1 cellular context compared by ENCODE assay signal in the genomic region with DNA sequence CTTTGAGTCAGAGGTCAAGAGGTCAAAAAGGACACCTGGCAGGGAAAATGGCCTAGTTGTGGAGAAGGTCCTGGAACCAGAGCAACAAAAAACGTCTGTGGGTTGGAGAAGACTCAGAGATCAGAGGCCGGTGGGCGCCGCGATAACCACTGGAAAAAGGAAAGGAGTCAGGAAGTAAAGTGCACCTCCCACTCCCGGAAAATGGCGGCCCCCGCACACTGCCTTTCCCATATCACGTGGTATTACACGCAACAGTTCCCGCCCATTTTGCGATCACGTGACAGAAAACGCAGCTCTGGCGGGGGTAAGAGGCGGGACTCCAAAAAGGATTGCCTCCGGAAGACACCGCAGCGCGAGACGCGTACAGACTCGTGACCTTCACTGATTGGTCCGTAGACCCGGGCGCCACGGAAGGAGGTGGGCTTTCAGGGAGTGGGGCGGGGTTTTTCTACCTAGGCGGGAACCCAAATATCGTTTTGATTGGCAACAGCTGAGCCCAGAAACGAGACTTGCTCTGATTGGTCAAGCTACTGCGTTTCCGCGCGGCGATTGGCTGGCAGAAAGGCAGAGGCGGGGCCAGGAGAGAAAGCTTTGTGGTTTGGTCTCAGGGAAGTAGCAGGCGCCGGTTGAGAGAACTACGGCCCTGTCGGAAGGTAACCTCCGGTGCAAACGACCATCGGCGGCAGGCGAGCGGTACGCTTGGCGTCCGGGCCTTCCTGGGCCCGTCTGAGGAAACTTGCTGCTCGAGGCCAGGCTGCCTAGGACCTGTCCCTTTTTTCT.
TF ChIP-seq lines count a peak whose summit lies in the region.

A gene with protein sequence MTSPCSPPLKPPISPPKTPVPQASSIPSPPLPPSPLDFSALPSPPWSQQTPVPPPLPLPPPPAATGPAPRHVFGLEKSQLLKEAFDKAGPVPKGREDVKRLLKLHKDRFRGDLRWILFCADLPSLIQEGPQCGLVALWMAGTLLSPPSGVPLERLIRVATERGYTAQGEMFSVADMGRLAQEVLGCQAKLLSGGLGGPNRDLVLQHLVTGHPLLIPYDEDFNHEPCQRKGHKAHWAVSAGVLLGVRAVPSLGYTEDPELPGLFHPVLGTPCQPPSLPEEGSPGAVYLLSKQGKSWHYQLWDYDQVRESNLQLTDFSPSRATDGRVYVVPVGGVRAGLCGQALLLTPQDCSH (minus strand): TSS at position 193 of the 780 bp plus-strand sequence. CDS start 674 bp downstream, outside the sequence.

TF ChIP-seq in HepG2, 621 proteins besides CTCF, POLR2A, EP300 and RAD21 (continued from another document and continues in another):
- no peak for TF ChIP-seq ZNF232 (CRISPR knock-in tag; IDR thresholded peaks at IDR 0.05; ENCODE audit: borderline replicate concordance)
- no peak for TF ChIP-seq SKI (IDR thresholded peaks at IDR 0.05; ENCODE audit: partially characterized antibody)
- TF ChIP-seq DRAP1 (CRISPR knock-in tag; IDR thresholded peaks at IDR 0.05), result peak; percentile 76; the same call in 1 of the 2 replicates
- TF ChIP-seq POLR2AphosphoS5 (IDR thresholded peaks at IDR 0.05; ENCODE audit: low read depth, low read length), result peak; percentile 78
- no peak; the same call in 1 of the 2 replicates for TF ChIP-seq ZBTB43 (CRISPR knock-in tag; conservative IDR thresholded peaks at IDR 0.05)
- TF ChIP-seq TEAD3 (CRISPR knock-in tag; optimal IDR thresholded peaks at IDR 0.05; ENCODE audit: borderline replicate concordance), result peak; percentile 41
- TF ChIP-seq PAXIP1 (CRISPR knock-in tag; conservative IDR thresholded peaks at IDR 0.05), result peak; percentile 32; the same call in 1 of the 2 replicates
- no peak for TF ChIP-seq AKAP8 (CRISPR knock-in tag; IDR thresholded peaks at IDR 0.05)
- 0 out of 2 replicates have a peak, but pooled peaks have one; percentile 8 for TF ChIP-seq ZNF816 (CRISPR knock-in tag; IDR thresholded peaks at IDR 0.05; ENCODE audit: borderline replicate concordance)
- TF ChIP-seq XBP1 (CRISPR knock-in tag; IDR thresholded peaks at IDR 0.05), result no peak; the same call in 1 of the 2 replicates
- TF ChIP-seq ZNF773 (CRISPR knock-in tag; IDR thresholded peaks at IDR 0.05; ENCODE audit: borderline replicate concordance), result no peak
- TF ChIP-seq ASH2L (IDR thresholded peaks at IDR 0.05; ENCODE audit: insufficient read length, low read depth, low read length), result peak; percentile 28
- TF ChIP-seq, protein P1, sequence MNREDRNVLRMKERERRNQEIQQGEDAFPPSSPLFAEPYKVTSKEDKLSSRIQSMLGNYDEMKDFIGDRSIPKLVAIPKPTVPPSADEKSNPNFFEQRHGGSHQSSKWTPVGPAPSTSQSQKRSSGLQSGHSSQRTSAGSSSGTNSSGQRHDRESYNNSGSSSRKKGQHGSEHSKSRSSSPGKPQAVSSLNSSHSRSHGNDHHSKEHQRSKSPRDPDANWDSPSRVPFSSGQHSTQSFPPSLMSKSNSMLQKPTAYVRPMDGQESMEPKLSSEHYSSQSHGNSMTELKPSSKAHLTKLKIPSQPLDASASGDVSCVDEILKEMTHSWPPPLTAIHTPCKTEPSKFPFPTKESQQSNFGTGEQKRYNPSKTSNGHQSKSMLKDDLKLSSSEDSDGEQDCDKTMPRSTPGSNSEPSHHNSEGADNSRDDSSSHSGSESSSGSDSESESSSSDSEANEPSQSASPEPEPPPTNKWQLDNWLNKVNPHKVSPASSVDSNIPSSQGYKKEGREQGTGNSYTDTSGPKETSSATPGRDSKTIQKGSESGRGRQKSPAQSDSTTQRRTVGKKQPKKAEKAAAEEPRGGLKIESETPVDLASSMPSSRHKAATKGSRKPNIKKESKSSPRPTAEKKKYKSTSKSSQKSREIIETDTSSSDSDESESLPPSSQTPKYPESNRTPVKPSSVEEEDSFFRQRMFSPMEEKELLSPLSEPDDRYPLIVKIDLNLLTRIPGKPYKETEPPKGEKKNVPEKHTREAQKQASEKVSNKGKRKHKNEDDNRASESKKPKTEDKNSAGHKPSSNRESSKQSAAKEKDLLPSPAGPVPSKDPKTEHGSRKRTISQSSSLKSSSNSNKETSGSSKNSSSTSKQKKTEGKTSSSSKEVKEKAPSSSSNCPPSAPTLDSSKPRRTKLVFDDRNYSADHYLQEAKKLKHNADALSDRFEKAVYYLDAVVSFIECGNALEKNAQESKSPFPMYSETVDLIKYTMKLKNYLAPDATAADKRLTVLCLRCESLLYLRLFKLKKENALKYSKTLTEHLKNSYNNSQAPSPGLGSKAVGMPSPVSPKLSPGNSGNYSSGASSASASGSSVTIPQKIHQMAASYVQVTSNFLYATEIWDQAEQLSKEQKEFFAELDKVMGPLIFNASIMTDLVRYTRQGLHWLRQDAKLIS (CRISPR knock-in tag; IDR thresholded peaks at IDR 0.05), result no peak
- TF ChIP-seq ZNF343 (CRISPR knock-in tag; IDR thresholded peaks at IDR 0.05), result no peak
- TF ChIP-seq ZNF34 (CRISPR knock-in tag; IDR thresholded peaks at IDR 0.05; ENCODE audit: borderline replicate concordance), result peak; percentile 72; the same call in 1 of the 2 replicates
- TF ChIP-seq SPEN (CRISPR knock-in tag; IDR thresholded peaks at IDR 0.05; ENCODE audit: low read depth), result no peak; the same call in none of the 2 replicates
- TF ChIP-seq ZNF792 (CRISPR knock-in tag; IDR thresholded peaks at IDR 0.05), result peak; percentile 75
- TF ChIP-seq, protein P2, sequence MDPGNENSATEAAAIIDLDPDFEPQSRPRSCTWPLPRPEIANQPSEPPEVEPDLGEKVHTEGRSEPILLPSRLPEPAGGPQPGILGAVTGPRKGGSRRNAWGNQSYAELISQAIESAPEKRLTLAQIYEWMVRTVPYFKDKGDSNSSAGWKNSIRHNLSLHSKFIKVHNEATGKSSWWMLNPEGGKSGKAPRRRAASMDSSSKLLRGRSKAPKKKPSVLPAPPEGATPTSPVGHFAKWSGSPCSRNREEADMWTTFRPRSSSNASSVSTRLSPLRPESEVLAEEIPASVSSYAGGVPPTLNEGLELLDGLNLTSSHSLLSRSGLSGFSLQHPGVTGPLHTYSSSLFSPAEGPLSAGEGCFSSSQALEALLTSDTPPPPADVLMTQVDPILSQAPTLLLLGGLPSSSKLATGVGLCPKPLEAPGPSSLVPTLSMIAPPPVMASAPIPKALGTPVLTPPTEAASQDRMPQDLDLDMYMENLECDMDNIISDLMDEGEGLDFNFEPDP (CRISPR knock-in tag; conservative IDR thresholded peaks at IDR 0.05), result no peak
- no peak for TF ChIP-seq SMYD3 (CRISPR knock-in tag; IDR thresholded peaks at IDR 0.05)
- TF ChIP-seq, protein P3, sequence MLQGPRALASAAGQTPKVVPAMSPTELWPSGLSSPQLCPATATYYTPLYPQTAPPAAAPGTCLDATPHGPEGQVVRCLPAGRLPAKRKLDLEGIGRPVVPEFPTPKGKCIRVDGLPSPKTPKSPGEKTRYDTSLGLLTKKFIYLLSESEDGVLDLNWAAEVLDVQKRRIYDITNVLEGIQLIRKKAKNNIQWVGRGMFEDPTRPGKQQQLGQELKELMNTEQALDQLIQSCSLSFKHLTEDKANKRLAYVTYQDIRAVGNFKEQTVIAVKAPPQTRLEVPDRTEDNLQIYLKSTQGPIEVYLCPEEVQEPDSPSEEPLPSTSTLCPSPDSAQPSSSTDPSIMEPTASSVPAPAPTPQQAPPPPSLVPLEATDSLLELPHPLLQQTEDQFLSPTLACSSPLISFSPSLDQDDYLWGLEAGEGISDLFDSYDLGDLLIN (CRISPR knock-in tag; IDR thresholded peaks at IDR 0.05; ENCODE audit: borderline replicate concordance), result no peak
- TF ChIP-seq EHMT2 (IDR thresholded peaks at IDR 0.05; ENCODE audit: borderline replicate concordance, low read depth, low read length), result no peak
- 0 out of 2 replicates have a peak, but pooled peaks have one; percentile 24 for TF ChIP-seq FOXJ3 (CRISPR knock-in tag; IDR thresholded peaks at IDR 0.05; ENCODE audit: borderline replicate concordance)
- TF ChIP-seq ARID3A (IDR thresholded peaks at IDR 0.05; ENCODE audit: low read depth, low read length), result 0 out of 2 replicates have a peak, but pooled peaks have one; percentile 6
- peak; percentile 37; the same call in 1 of the 2 replicates for TF ChIP-seq ZNF124 (CRISPR knock-in tag; IDR thresholded peaks at IDR 0.05)
- TF ChIP-seq CCAR2 (optimal IDR thresholded peaks at IDR 0.05; ENCODE audit: low read depth, low read length), result no peak
- TF ChIP-seq, protein P4, sequence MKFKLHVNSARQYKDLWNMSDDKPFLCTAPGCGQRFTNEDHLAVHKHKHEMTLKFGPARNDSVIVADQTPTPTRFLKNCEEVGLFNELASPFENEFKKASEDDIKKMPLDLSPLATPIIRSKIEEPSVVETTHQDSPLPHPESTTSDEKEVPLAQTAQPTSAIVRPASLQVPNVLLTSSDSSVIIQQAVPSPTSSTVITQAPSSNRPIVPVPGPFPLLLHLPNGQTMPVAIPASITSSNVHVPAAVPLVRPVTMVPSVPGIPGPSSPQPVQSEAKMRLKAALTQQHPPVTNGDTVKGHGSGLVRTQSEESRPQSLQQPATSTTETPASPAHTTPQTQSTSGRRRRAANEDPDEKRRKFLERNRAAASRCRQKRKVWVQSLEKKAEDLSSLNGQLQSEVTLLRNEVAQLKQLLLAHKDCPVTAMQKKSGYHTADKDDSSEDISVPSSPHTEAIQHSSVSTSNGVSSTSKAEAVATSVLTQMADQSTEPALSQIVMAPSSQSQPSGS (CRISPR knock-in tag; IDR thresholded peaks at IDR 0.05), result peak; percentile 30; the same call in 1 of the 2 replicates
- no peak for TF ChIP-seq MAFK (conservative IDR thresholded peaks at IDR 0.05 in 1 of 2, IDR thresholded peaks at IDR 0.05 in 1 of 2; ENCODE audit: low read length in 2 of 2)
- TF ChIP-seq, protein P5, sequence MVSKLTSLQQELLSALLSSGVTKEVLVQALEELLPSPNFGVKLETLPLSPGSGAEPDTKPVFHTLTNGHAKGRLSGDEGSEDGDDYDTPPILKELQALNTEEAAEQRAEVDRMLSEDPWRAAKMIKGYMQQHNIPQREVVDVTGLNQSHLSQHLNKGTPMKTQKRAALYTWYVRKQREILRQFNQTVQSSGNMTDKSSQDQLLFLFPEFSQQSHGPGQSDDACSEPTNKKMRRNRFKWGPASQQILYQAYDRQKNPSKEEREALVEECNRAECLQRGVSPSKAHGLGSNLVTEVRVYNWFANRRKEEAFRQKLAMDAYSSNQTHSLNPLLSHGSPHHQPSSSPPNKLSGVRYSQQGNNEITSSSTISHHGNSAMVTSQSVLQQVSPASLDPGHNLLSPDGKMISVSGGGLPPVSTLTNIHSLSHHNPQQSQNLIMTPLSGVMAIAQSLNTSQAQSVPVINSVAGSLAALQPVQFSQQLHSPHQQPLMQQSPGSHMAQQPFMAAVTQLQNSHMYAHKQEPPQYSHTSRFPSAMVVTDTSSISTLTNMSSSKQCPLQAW (CRISPR knock-in tag; IDR thresholded peaks at IDR 0.05), result 0 out of 2 replicates have a peak, but pooled peaks have one; percentile 39
- no peak for TF ChIP-seq NFIB (CRISPR knock-in tag; IDR thresholded peaks at IDR 0.05; ENCODE audit: borderline replicate concordance)
- 0 out of 2 replicates have a peak, but pooled peaks have one; percentile 70 for TF ChIP-seq ZNF556 (CRISPR knock-in tag; IDR thresholded peaks at IDR 0.05; ENCODE audit: borderline replicate concordance)
- TF ChIP-seq, protein P6, sequence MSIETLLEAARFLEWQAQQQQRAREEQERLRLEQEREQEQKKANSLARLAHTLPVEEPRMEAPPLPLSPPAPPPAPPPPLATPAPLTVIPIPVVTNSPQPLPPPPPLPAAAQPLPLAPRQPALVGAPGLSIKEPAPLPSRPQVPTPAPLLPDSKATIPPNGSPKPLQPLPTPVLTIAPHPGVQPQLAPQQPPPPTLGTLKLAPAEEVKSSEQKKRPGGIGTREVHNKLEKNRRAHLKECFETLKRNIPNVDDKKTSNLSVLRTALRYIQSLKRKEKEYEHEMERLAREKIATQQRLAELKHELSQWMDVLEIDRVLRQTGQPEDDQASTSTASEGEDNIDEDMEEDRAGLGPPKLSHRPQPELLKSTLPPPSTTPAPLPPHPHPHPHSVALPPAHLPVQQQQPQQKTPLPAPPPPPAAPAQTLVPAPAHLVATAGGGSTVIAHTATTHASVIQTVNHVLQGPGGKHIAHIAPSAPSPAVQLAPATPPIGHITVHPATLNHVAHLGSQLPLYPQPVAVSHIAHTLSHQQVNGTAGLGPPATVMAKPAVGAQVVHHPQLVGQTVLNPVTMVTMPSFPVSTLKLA (IDR thresholded peaks at IDR 0.05), result peak; percentile 98
